ENCODE assay signal across 13 cellular contexts in genomic region chr11:128480665-128481064, GRCh38.
DNase-seq lines count a peak whose midpoint lies in the region; ATAC-seq, FAIRE-seq and TF ChIP-seq lines count a peak whose summit lies in the region.
"Had no signal": no experiment of that assay in that cellular context is flagged by ENCODE, and none has a peak within 500 bp of the region (broad histone marks: within the 10 kb centered on the region; RNA-seq: fewer than 3 reads in every experiment).

No MANE protein-coding gene starts in this region.

- peaks cover 12% of the 10 kb centered on the region for H3K79me2 ChIP-seq in smooth muscle cell (ENCODE audit: low read depth)

- H4K20me1 ChIP-seq in smooth muscle cell (ENCODE audit: low read depth) = no peaks in the 10 kb centered on the region

- H3K36me3 Mint-ChIP-seq in activated CD4-positive, alpha-beta memory T cell treated with anti-CD3 and anti-CD28 coated beads, Interleukin-2, amount 10 ng/mL, durations not matched to agents 7 days and 5 days (ENCODE audit: low read depth) = peaks cover 98% of the 10 kb centered on the region

- peaks cover 99% of the 10 kb centered on the region for H3K4me1 Mint-ChIP-seq in activated CD4-positive, alpha-beta memory T cell treated with anti-CD3 and anti-CD28 coated beads, Interleukin-2, amount 10 ng/mL, durations not matched to agents 7 days and 5 days

- TF ChIP-seq CTCF in left ventricle myocardium inferior (IDR thresholded peaks at IDR 0.05; ENCODE audit: borderline replicate concordance) (no peak), smooth muscle cell (IDR thresholded peaks at IDR 0.05; ENCODE audit: borderline replicate concordance, insufficient read depth, poor library complexity, severe bottlenecking) (no peak)

- peak overlapping the region; percentile 63 for H3K4me2 ChIP-seq in smooth muscle cell

- WGBS in smooth muscle cell (ENCODE audit: low lambda C conversion rate) = 95% methylated on average over 4 of the region's 4 CpGs

- TF ChIP-seq POLR2A in GM12892 (IDR thresholded peaks at IDR 0.05; ENCODE audit: low read depth, low read length) = no peak

- peak overlapping the region; percentile 92 for H3K27ac Mint-ChIP-seq in activated CD4-positive, alpha-beta memory T cell treated with anti-CD3 and anti-CD28 coated beads, Interleukin-2, amount 10 ng/mL, durations not matched to agents 7 days and 5 days

- peaks cover 10% of the 10 kb centered on the region for H3F3A ChIP-seq in smooth muscle cell (ENCODE audit: low read depth)

- CTCF ChIA-PET in activated CD4-positive, alpha-beta memory T cell treated with anti-CD3 and anti-CD28 coated beads, Interleukin-2, amount 10 ng/mL, durations not matched to agents 7 days and 5 days (lab: Charles Lee) = interaction anchor here (0.7 to 9.9 kb wide), 11 partner anchors 16 to 208 kb away, joined by 3 to 63 read pairs (median 3); no protein-coding TSS in a partner anchor

- peaks cover 98% of the 10 kb centered on the region for H3K4me1 ChIP-seq in left ventricle myocardium inferior
- H3K4me1 ChIP-seq in smooth muscle cell (ENCODE audit: low read depth) = no peaks in the 10 kb centered on the region

- H3K9me3 Mint-ChIP-seq in activated CD4-positive, alpha-beta memory T cell treated with anti-CD3 and anti-CD28 coated beads, Interleukin-2, amount 10 ng/mL, durations not matched to agents 7 days and 5 days = no peaks in the 10 kb centered on the region

- DNase-seq in GM12892 (ENCODE audit: insufficient read length) (no peak), left ventricle myocardium inferior (no peak), smooth muscle cell (lab: John Stamatoyannopoulos, UW; ENCODE audit: unreplicated experiment) (no peak), GM19240 (ENCODE audit: insufficient read length, low spot score) (no peak), DMS153 (lab: John Stamatoyannopoulos, UW) (no peak)
- DNase-seq in activated CD4-positive, alpha-beta memory T cell treated with anti-CD3 and anti-CD28 coated beads, Interleukin-2, amount 10 ng/mL, durations not matched to agents 7 days and 5 days = no peak
- DNase-seq: cortex of kidney; MG63; NCI-H526; stimulated activated CD4-positive, alpha-beta T cell treated with anti-CD3 and anti-CD28 coated beads, Interleukin-15, amount 100 ng/mL, for 24 hours had no signal

- ATAC-seq in GM18867 (IDR thresholded peaks at IDR 0.05; ENCODE audit: unreplicated experiment) = no peak
- ATAC-seq in GM21447 (IDR thresholded peaks at IDR 0.05; ENCODE audit: unreplicated experiment) = no peak

- H2AFZ ChIP-seq in smooth muscle cell (ENCODE audit: low read depth) = no peak overlapping the region

- H3K27me3 ChIP-seq in left ventricle myocardium inferior (ENCODE audit: low read depth) = no peaks in the 10 kb centered on the region
- H3K27me3 ChIP-seq in smooth muscle cell (ENCODE audit: low read depth) = no peaks in the 10 kb centered on the region
- H3K27me3 ChIP-seq: MG63 had no signal

- H3K9me3 ChIP-seq in left ventricle myocardium inferior (replicated peaks) (no peaks in the 10 kb centered on the region), smooth muscle cell (replicated peaks; ENCODE audit: low read depth) (no peaks in the 10 kb centered on the region)
- H3K9me3 ChIP-seq: MG63 had no signal

- peak overlapping the region; percentile 85 for H3K27ac ChIP-seq in left ventricle myocardium inferior (replicated peaks)
- H3K27ac ChIP-seq in smooth muscle cell (ENCODE audit: low read depth) = peak overlapping the region; percentile 72
- H3K27ac ChIP-seq: SK-N-MC had no signal

- no peaks in the 10 kb centered on the region for H3K27me3 Mint-ChIP-seq in activated CD4-positive, alpha-beta memory T cell treated with anti-CD3 and anti-CD28 coated beads, Interleukin-2, amount 10 ng/mL, durations not matched to agents 7 days and 5 days

- FAIRE-seq in GM12892 (lab: Jason Lieb, UNC) = peak; percentile 14

- intact Hi-C loops in left ventricle myocardium inferior (cut with micrococcal nuclease) = no loop called here

- POLR2A ChIA-PET in activated CD4-positive, alpha-beta memory T cell treated with anti-CD3 and anti-CD28 coated beads, Interleukin-2, amount 10 ng/mL, durations not matched to agents 7 days and 5 days (lab: Charles Lee) = interaction anchor here (1.2 to 17.8 kb wide), 9 partner anchors 8 to 191 kb away, joined by 3 to 1025 read pairs (median 30); no protein-coding TSS in a partner anchor

- no peak overlapping the region for H3K9ac ChIP-seq in smooth muscle cell (ENCODE audit: low read depth)

- H3K4me3 Mint-ChIP-seq in activated CD4-positive, alpha-beta memory T cell treated with anti-CD3 and anti-CD28 coated beads, Interleukin-2, amount 10 ng/mL, durations not matched to agents 7 days and 5 days = peak overlapping the region; percentile 58

- peak overlapping the region; percentile 37 for H3K4me3 ChIP-seq in left ventricle myocardium inferior
- no peak overlapping the region for H3K4me3 ChIP-seq in smooth muscle cell
- H3K4me3 ChIP-seq: MG63, SK-N-MC had no signal

- H3K36me3 ChIP-seq in left ventricle myocardium inferior (peaks cover 81% of the 10 kb centered on the region), smooth muscle cell (ENCODE audit: low read depth) (peaks cover 10% of the 10 kb centered on the region)
